Comparison of ENCODE assay signal across 10 cellular contexts in the genomic region with DNA sequence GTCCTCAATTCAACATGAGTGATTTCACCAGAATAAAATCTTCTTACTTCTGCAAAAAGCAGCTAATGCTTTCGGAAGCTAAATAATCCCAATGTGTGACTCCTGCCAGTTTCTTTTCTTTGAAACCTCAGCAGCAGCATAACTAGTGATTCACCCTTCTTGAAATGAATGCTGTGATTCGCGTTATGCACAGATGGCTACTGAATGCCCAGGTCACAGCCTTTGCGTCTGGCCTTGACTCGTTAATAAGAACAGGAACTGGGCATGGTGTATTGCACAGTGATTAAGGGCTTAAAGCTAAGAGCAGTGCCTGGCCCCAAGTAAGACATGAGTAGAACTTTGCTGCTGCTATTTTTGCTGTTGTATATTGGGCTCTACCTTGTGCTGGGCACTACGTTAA. TPM values are rescaled to one million over a fixed set of nuclear protein-coding genes. Genes with fewer than 3 reads are reported as not detected.
DNase-seq lines count a peak whose midpoint lies in the region; ATAC-seq and TF ChIP-seq lines count a peak whose summit lies in the region.
"Had no signal": no experiment of that assay in that cellular context is flagged by ENCODE, and none has a peak within 500 bp of the region (broad histone marks: within the 10 kb centered on the region; RNA-seq: fewer than 3 reads in every experiment).

No MANE protein-coding gene starts in this region.

- ATAC-seq in GM21529 (IDR thresholded peaks at IDR 0.05; ENCODE audit: unreplicated experiment), result peak; percentile 48
- no peak for ATAC-seq in HG02571 (IDR thresholded peaks at IDR 0.05; ENCODE audit: unreplicated experiment)
- ATAC-seq in GM21381 (IDR thresholded peaks at IDR 0.05; ENCODE audit: unreplicated experiment), result no peak

- no peak overlapping the region for H3K4me3 ChIP-seq in fibroblast of the aortic adventitia (ENCODE audit: low read depth, low read length)
- no peak overlapping the region for H3K4me3 ChIP-seq in skeletal muscle cell (ENCODE audit: low read depth, low read length)

- TF ChIP-seq CTCF in fibroblast of the aortic adventitia (IDR thresholded peaks at IDR 0.05; ENCODE audit: insufficient read depth, low read length), result no peak

- peak; percentile 2 for DNase-seq in RKO (ENCODE audit: low spot score)
- DNase-seq in fibroblast of the aortic adventitia (ENCODE audit: low read depth), result peak; percentile 62
- peak; percentile 52 for DNase-seq in skeletal muscle cell (ENCODE audit: low read depth)
- no peak for DNase-seq in SW480 (ENCODE audit: low spot score)
- DNase-seq: activated naive CD8-positive, alpha-beta T cell treated with anti-CD3 and anti-CD28 coated beads, Interleukin-2, amount 10 ng/mL, durations not matched to agents 7 days and 5 days; NCI-H2081 treated with DMSO at 0.1 percent for 48 hours; posterior cingulate gyrus had no signal

RNA-seq across cellular contexts. Expression of a gene that starts 19.0 kb away (rescaled TPM):
- 0.90 and 11.0 TPM in 2 replicates for total RNA-seq in fibroblast of the aortic adventitia (ENCODE audit: low replicate concordance)
- total RNA-seq: activated naive CD8-positive, alpha-beta T cell treated with anti-CD3 and anti-CD28 coated beads, Interleukin-2, amount 10 ng/mL, durations not matched to agents 7 days and 5 days had no signal
